In genomic region chr19:30557927-30558557, GRCh38 we compare ENCODE assay signal across 22 cellular contexts.
"Had no signal": no experiment of that assay in that cellular context is flagged by ENCODE, and none has a peak within 500 bp of the region (broad histone marks: within the 10 kb centered on the region; RNA-seq: fewer than 3 reads in every experiment).

No MANE protein-coding gene starts in this region.

- H3K9me3 Mint-ChIP-seq: activated CD4-positive, alpha-beta memory T cell treated with anti-CD3 and anti-CD28 coated beads for 36 hours; T-helper 2 cell treated with Interferon-gamma antibody and Interleukin-4, amounts not matched to agents 5 μg/mL and 100 μg/mL, for 36 hours had no signal

- H3K36me3 Mint-ChIP-seq: activated CD4-positive, alpha-beta memory T cell treated with anti-CD3 and anti-CD28 coated beads for 36 hours; activated CD8-positive, alpha-beta memory T cell treated with anti-CD3 and anti-CD28 coated beads, Interleukin-2, amount 10 ng/mL, durations not matched to agents 7 days and 5 days; memory B cell; naive thymus-derived CD8-positive, alpha-beta T cell had no signal

- ATAC-seq: activated CD8-positive, alpha-beta memory T cell treated with anti-CD3 and anti-CD28 coated beads, Interleukin-2, amount 10 ng/mL, durations not matched to agents 7 days and 5 days; esophagus mucosa; naive thymus-derived CD8-positive, alpha-beta T cell; pancreas; right lobe of liver had no signal

- DNase-seq: activated CD4-positive, alpha-beta memory T cell treated with anti-CD3 and anti-CD28 coated beads for 36 hours; activated CD4-positive, alpha-beta T cell treated with anti-CD3 and anti-CD28 coated beads for 4 hours; activated CD8-positive, alpha-beta memory T cell treated with anti-CD3 and anti-CD28 coated beads, Interleukin-2, amount 10 ng/mL, durations not matched to agents 7 days and 5 days; activated naive CD4-positive, alpha-beta T cell treated with Interleukin-2 at 50 U/mL for 16 hours; aorta; brain microvascular endothelial cell; cortex of kidney; effector CD4-positive, alpha-beta T cell; gastrocnemius medialis; left ventricle myocardium inferior; pancreas; right lobe of liver; SK-N-SH; small intestine; stimulated activated CD4-positive, alpha-beta T cell treated with anti-CD3 and anti-CD28 coated beads, Interleukin-4, amount 100 ng/mL, for 1 hour; stomach; upper lobe of left lung had no signal

- H3K27ac Mint-ChIP-seq: activated CD4-positive, alpha-beta memory T cell treated with anti-CD3 and anti-CD28 coated beads for 36 hours; activated CD8-positive, alpha-beta memory T cell treated with anti-CD3 and anti-CD28 coated beads, Interleukin-2, amount 10 ng/mL, durations not matched to agents 7 days and 5 days; memory B cell; naive thymus-derived CD8-positive, alpha-beta T cell; T-helper 2 cell treated with Interferon-gamma antibody and Interleukin-4, amounts not matched to agents 5 μg/mL and 100 μg/mL, for 36 hours had no signal

- H3K27me3 Mint-ChIP-seq: activated CD8-positive, alpha-beta memory T cell treated with anti-CD3 and anti-CD28 coated beads, Interleukin-2, amount 10 ng/mL, durations not matched to agents 7 days and 5 days; memory B cell had no signal

- H3K36me3 ChIP-seq: brain microvascular endothelial cell, gastrocnemius medialis, left ventricle myocardium inferior, pancreas, right lobe of liver, stomach, thoracic aorta, upper lobe of left lung had no signal

- H3K4me3 ChIP-seq: gastrocnemius medialis, left ventricle myocardium inferior, pancreas, right lobe of liver, stomach, thoracic aorta, upper lobe of left lung had no signal

- H3K4me3 Mint-ChIP-seq: activated CD4-positive, alpha-beta memory T cell treated with anti-CD3 and anti-CD28 coated beads for 36 hours; activated CD8-positive, alpha-beta memory T cell treated with anti-CD3 and anti-CD28 coated beads, Interleukin-2, amount 10 ng/mL, durations not matched to agents 7 days and 5 days; memory B cell; naive thymus-derived CD8-positive, alpha-beta T cell; T-helper 2 cell treated with Interferon-gamma antibody and Interleukin-4, amounts not matched to agents 5 μg/mL and 100 μg/mL, for 36 hours had no signal

- H3K9me3 ChIP-seq: gastrocnemius medialis, left ventricle myocardium inferior, pancreas, right lobe of liver, SK-N-SH, stomach, thoracic aorta, upper lobe of left lung had no signal

- H3K27ac ChIP-seq: brain microvascular endothelial cell, gastrocnemius medialis, left ventricle myocardium inferior, pancreas, right lobe of liver, stomach, thoracic aorta, upper lobe of left lung had no signal

- H3K4me1 ChIP-seq: gastrocnemius medialis, left ventricle myocardium inferior, pancreas, right lobe of liver, upper lobe of left lung had no signal

- H3K9ac ChIP-seq: SK-N-SH had no signal

- H3K4me1 Mint-ChIP-seq: activated CD8-positive, alpha-beta memory T cell treated with anti-CD3 and anti-CD28 coated beads, Interleukin-2, amount 10 ng/mL, durations not matched to agents 7 days and 5 days; memory B cell; naive thymus-derived CD8-positive, alpha-beta T cell had no signal

- H3K27me3 ChIP-seq: brain microvascular endothelial cell, gastrocnemius medialis, right lobe of liver, upper lobe of left lung had no signal
